ENCODE assay signal across 2 cellular contexts in the genomic region with DNA sequence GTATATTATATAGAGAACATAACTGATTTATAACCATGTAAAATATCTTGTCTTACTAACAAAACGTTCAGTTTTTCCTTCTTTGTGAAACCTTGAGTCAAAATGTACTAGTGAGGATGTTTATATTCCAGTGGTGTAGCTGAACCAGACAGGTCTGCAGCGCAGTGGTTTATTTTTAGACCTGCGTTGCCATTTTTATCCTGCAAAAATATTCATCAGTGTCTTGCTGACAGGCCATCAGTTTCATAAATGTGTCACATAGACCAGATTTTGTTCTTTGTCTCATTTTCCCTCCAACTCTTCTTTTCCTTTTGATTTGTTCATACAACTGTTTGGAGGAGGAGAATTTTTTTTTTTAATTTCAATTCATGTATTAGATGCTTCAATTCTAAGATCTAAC.
A peak's percentile ranks its signal among the peaks of the same experiment; 100 is the strongest.
TF ChIP-seq lines count a peak whose summit lies in the region.

No MANE protein-coding gene starts in this region.

TF ChIP-seq in IMR-90, 13 proteins besides CTCF, POLR2A, EP300 and RAD21:
- no peak for TF ChIP-seq SMC3 (IDR thresholded peaks at IDR 0.05; ENCODE audit: low read depth, low read length)
- TF ChIP-seq NFE2L2 (IDR thresholded peaks at IDR 0.05; ENCODE audit: low read depth, low read length), result no peak
- TF ChIP-seq FOS (IDR thresholded peaks at IDR 0.05; ENCODE audit: low read depth, low read length), result no peak
- no peak for TF ChIP-seq MAFK (IDR thresholded peaks at IDR 0.05; ENCODE audit: low read depth, low read length)
- no peak for TF ChIP-seq RFX5 (IDR thresholded peaks at IDR 0.05; ENCODE audit: low read depth, low read length)
- TF ChIP-seq, protein P1, sequence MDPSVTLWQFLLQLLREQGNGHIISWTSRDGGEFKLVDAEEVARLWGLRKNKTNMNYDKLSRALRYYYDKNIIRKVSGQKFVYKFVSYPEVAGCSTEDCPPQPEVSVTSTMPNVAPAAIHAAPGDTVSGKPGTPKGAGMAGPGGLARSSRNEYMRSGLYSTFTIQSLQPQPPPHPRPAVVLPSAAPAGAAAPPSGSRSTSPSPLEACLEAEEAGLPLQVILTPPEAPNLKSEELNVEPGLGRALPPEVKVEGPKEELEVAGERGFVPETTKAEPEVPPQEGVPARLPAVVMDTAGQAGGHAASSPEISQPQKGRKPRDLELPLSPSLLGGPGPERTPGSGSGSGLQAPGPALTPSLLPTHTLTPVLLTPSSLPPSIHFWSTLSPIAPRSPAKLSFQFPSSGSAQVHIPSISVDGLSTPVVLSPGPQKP (IDR thresholded peaks at IDR 0.05; ENCODE audit: borderline replicate concordance, low read depth, low read length), result no peak
- TF ChIP-seq CEBPB (IDR thresholded peaks at IDR 0.05; ENCODE audit: low read depth, low read length), result no peak
- TF ChIP-seq BHLHE40 (IDR thresholded peaks at IDR 0.05; ENCODE audit: low read depth, low read length), result no peak
- TF ChIP-seq, protein P2, sequence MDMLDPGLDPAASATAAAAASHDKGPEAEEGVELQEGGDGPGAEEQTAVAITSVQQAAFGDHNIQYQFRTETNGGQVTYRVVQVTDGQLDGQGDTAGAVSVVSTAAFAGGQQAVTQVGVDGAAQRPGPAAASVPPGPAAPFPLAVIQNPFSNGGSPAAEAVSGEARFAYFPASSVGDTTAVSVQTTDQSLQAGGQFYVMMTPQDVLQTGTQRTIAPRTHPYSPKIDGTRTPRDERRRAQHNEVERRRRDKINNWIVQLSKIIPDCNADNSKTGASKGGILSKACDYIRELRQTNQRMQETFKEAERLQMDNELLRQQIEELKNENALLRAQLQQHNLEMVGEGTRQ (IDR thresholded peaks at IDR 0.05; ENCODE audit: low read depth, low read length), result no peak
- TF ChIP-seq RCOR1 (IDR thresholded peaks at IDR 0.05; ENCODE audit: insufficient replicate concordance, low read length), result no peak
- no peak for TF ChIP-seq MAZ (IDR thresholded peaks at IDR 0.05; ENCODE audit: borderline replicate concordance, low read depth, low read length)
- no peak for TF ChIP-seq MXI1 (IDR thresholded peaks at IDR 0.05; ENCODE audit: borderline replicate concordance, low read depth, low read length)
- no peak for TF ChIP-seq CHD1 (IDR thresholded peaks at IDR 0.05; ENCODE audit: low read depth, low read length)

TF ChIP-seq in K562, 482 proteins besides CTCF, POLR2A, EP300 and RAD21:
- TF ChIP-seq JUNB (CRISPR knock-in tag; conservative IDR thresholded peaks at IDR 0.05) (no peak), MEF2D (tag; conservative IDR thresholded peaks at IDR 0.05; ENCODE audit: low read depth) (peak; percentile 78), MEF2A (IDR thresholded peaks at IDR 0.05; ENCODE audit: control insufficient read depth, low read depth, low read length) (0 out of 2 replicates have a peak, but pooled peaks have one; percentile 27), MEIS2 (IDR thresholded peaks at IDR 0.05; ENCODE audit: partially characterized antibody) (peak; percentile 19)
- TF ChIP-seq, protein P3, sequence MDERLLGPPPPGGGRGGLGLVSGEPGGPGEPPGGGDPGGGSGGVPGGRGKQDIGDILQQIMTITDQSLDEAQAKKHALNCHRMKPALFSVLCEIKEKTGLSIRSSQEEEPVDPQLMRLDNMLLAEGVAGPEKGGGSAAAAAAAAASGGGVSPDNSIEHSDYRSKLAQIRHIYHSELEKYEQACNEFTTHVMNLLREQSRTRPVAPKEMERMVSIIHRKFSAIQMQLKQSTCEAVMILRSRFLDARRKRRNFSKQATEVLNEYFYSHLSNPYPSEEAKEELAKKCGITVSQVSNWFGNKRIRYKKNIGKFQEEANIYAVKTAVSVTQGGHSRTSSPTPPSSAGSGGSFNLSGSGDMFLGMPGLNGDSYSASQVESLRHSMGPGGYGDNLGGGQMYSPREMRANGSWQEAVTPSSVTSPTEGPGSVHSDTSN (CRISPR knock-in tag; IDR thresholded peaks at IDR 0.05; ENCODE audit: low read depth), result no peak
- TF ChIP-seq, protein P3 (tag; conservative IDR thresholded peaks at IDR 0.05; ENCODE audit: low read depth), result 0 out of 2 replicates have a peak, but pooled peaks have one; percentile 33
